Comparison of ENCODE assay signal across 13 cellular contexts in genomic region chr20:49288784-49289696, GRCh38. TPM values are rescaled to one million over a fixed set of nuclear protein-coding genes. Genes with fewer than 3 reads are reported as not detected.
A peak's percentile ranks its signal among the peaks of the same experiment; 100 is the strongest.
DNase-seq lines count a peak whose midpoint lies in the region; ATAC-seq and TF ChIP-seq lines count a peak whose summit lies in the region.
"Had no signal": no experiment of that assay in that cellular context is flagged by ENCODE, and none has a peak within 500 bp of the region (broad histone marks: within the 10 kb centered on the region; RNA-seq: fewer than 3 reads in every experiment).

No MANE protein-coding gene starts in this region.

- H3K9me3 Mint-ChIP-seq in IgD-negative memory B cell: peaks cover 14 to 37% (median 19%) of the 10 kb centered on the region in 3 donors
- peaks cover 9% of the 10 kb centered on the region for H3K9me3 Mint-ChIP-seq in activated naive CD8-positive, alpha-beta T cell treated with anti-CD3 and anti-CD28 coated beads, Interleukin-2, amount 50 U/mL, for 24 hours

- TF ChIP-seq POLR2A in body of pancreas (IDR thresholded peaks at IDR 0.05): no peak

- peak overlapping the region in 2 of 3 donors; percentile 57 to 95 for H3K27ac Mint-ChIP-seq in IgD-negative memory B cell
- H3K27ac Mint-ChIP-seq in activated naive CD8-positive, alpha-beta T cell treated with anti-CD3 and anti-CD28 coated beads, Interleukin-2, amount 50 U/mL, for 24 hours: peak overlapping the region; percentile 73

- peak overlapping the region in 2 of 4 donors; percentile 12 to 54 for H3K4me3 Mint-ChIP-seq in IgD-negative memory B cell
- peak overlapping the region; percentile 28 for H3K4me3 Mint-ChIP-seq in activated naive CD8-positive, alpha-beta T cell treated with anti-CD3 and anti-CD28 coated beads, Interleukin-2, amount 50 U/mL, for 24 hours

- peaks cover 36% of the 10 kb centered on the region for H3K9me3 ChIP-seq in mucosa of descending colon
- H3K9me3 ChIP-seq in body of pancreas: peaks cover 0 to 24% (median 0%) of the 10 kb centered on the region in 3 donors

- H3K4me1 ChIP-seq in mucosa of descending colon (ENCODE audit: low read depth) (peaks cover 7% of the 10 kb centered on the region), body of pancreas (peaks cover 11% of the 10 kb centered on the region)

- intact Hi-C loops in mucosa of descending colon (cut with DNase I, micrococcal nuclease): no loop called here
- intact Hi-C loops in body of pancreas (cut with DNase I): no loop called here

- 76 to 86% methylated on average over 10 of the region's 10 CpGs for WGBS in body of pancreas, 2 donors

- H3K27ac ChIP-seq in body of pancreas: peak overlapping the region in 1 of 4 donors; percentile 27

- peaks cover 39% of the 10 kb centered on the region for H3K36me3 ChIP-seq in mucosa of descending colon (ENCODE audit: low read depth)
- peaks cover 32 to 35% of the 10 kb centered on the region in 2 donors for H3K36me3 ChIP-seq in body of pancreas (replicated peaks in 1 of 2; ENCODE audit: insufficient read depth in 1 of 2, low read depth in 2 of 2)

- TF ChIP-seq CTCF in mucosa of descending colon (IDR thresholded peaks at IDR 0.05): no peak
- no peak for TF ChIP-seq CTCF in body of pancreas (IDR thresholded peaks at IDR 0.05)

- H3K36me3 Mint-ChIP-seq in IgD-negative memory B cell: peaks cover 59% of the 10 kb centered on the region
- peaks cover 86% of the 10 kb centered on the region for H3K36me3 Mint-ChIP-seq in activated naive CD8-positive, alpha-beta T cell treated with anti-CD3 and anti-CD28 coated beads, Interleukin-2, amount 50 U/mL, for 24 hours (ENCODE audit: low read depth)

- H3K4me3 ChIP-seq in mucosa of descending colon (no peak overlapping the region), body of pancreas (no peak overlapping the region)

- ATAC-seq in activated naive CD8-positive, alpha-beta T cell treated with anti-CD3 and anti-CD28 coated beads, Interleukin-2, amount 50 U/mL, for 24 hours: no peak
- ATAC-seq in mucosa of descending colon: peak; percentile 43
- ATAC-seq in body of pancreas: no peak
- no peak for ATAC-seq in GM18517 (IDR thresholded peaks at IDR 0.05; ENCODE audit: unreplicated experiment)
- ATAC-seq: left ventricle myocardium superior, sciatic nerve had no signal

- peaks cover 15 to 43% (median 27%) of the 10 kb centered on the region in 3 donors for H3K4me1 Mint-ChIP-seq in IgD-negative memory B cell
- peaks cover 48% of the 10 kb centered on the region for H3K4me1 Mint-ChIP-seq in activated naive CD8-positive, alpha-beta T cell treated with anti-CD3 and anti-CD28 coated beads, Interleukin-2, amount 50 U/mL, for 24 hours

- H3K27me3 ChIP-seq in body of pancreas: no peaks in the 10 kb centered on the region
- H3K27me3 ChIP-seq: brain microvascular endothelial cell had no signal

- H3K27me3 Mint-ChIP-seq in IgD-negative memory B cell: no peaks in the 10 kb centered on the region
- no peaks in the 10 kb centered on the region for H3K27me3 Mint-ChIP-seq in activated naive CD8-positive, alpha-beta T cell treated with anti-CD3 and anti-CD28 coated beads, Interleukin-2, amount 50 U/mL, for 24 hours

- DNase-seq in DMS79 (lab: John Stamatoyannopoulos, UW) (peak; percentile 6), DMS79 treated with DMSO at 0.1 percent for 48 hours (lab: John Stamatoyannopoulos, UW) (no peak), mucosa of descending colon (peak in 1 of 3 donors; percentile 76), body of pancreas (no peak), NCI-H1930 (lab: John Stamatoyannopoulos, UW) (no peak)
- no peak for DNase-seq in activated naive CD8-positive, alpha-beta T cell treated with anti-CD3 and anti-CD28 coated beads, Interleukin-2, amount 50 U/mL, for 24 hours
- DNase-seq: brain microvascular endothelial cell, GF-D8, left ventricle myocardium superior, NCI-H2107 had no signal

RNA-seq across cellular contexts. Expression of gene ZNFX1, which starts 11.2 kb away (rescaled TPM):
- 45.2 TPM for polyA plus RNA-seq in IgD-negative memory B cell
- 10 to 100 TPM; 33.6 to 36.4 (median 35.5) TPM for total RNA-seq in mucosa of descending colon
- 10 to 100 TPM in 1 of 2 donors, 1 to 10 TPM in 1; 7.3 to 17.4 TPM for total RNA-seq in body of pancreas
